In the genomic region with DNA sequence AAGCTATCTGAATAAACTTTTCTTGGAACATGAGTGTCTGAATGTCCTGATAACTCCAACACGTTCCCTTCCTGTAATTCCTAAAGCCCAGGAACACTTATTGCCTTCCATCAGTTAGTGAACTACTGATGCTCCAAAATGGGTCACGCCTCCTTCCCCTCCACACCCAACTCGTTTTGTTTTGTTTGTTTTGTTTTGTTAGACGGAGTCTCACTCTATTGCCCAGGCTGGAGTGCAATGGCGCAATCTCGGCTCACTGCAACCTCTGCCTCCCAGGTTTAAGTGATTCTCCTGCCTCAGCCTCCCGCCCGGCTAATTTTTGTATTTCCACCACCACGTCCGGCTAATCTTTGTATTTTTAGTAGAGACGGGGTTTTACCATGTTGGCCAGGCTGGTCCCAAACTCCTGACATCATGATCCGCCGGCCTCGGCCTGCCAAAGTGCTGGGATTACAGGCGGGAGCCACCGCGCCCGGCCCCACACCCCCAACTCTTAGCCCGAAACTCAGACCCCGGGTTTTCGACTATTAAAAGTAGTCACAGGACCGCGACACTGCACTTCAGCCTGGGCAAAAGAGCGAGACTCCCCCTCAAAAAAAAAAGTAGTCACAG, we compare ENCODE assay signal across 8 cellular contexts. TPM values are rescaled to one million over a fixed set of nuclear protein-coding genes. Genes with fewer than 3 reads are reported as not detected.
A peak's percentile ranks its signal among the peaks of the same experiment; 100 is the strongest.
DNase-seq lines count a peak whose midpoint lies in the region; ATAC-seq and TF ChIP-seq lines count a peak whose summit lies in the region.

No MANE protein-coding gene starts in this region.

- 14 to 17% methylated on average over 5 to 24 of the region's 24 CpGs for WGBS in endodermal cell (ENCODE audit: insufficient coverage in 1 of 2, insufficient read length in 1 of 2), 2 experiments

- peaks cover 6% of the 10 kb centered on the region for H3K4me1 Mint-ChIP-seq in endodermal cell
- no peaks in the 10 kb centered on the region for H3K4me1 Mint-ChIP-seq in neural progenitor cell

- H3K27ac ChIP-seq in 22Rv1 (peak overlapping the region; percentile 69), endodermal cell (ENCODE audit: low read depth, low read length) (peak overlapping the region; percentile 76), neural progenitor cell (no peak overlapping the region)

- peaks cover 57% of the 10 kb centered on the region for H3K79me2 ChIP-seq in neural progenitor cell (ENCODE audit: low read depth)

- no peak for TF ChIP-seq POLR2A in NB4 (IDR thresholded peaks at IDR 0.05; ENCODE audit: extremely low read depth, insufficient read length)

- H3K9ac ChIP-seq in endodermal cell (ENCODE audit: extremely low read depth, low read length, poor library complexity, severe bottlenecking): peak overlapping the region; percentile 95
- H3K9ac ChIP-seq in neural progenitor cell: peak overlapping the region; percentile 68

- peaks cover 19% of the 10 kb centered on the region for H4K20me1 ChIP-seq in neural progenitor cell (ENCODE audit: low read depth)

- no peaks in the 10 kb centered on the region for H3F3A ChIP-seq in neural progenitor cell (ENCODE audit: low read depth)

- no peak overlapping the region for H3K4me3 Mint-ChIP-seq in endodermal cell
- no peak overlapping the region for H3K4me3 Mint-ChIP-seq in neural progenitor cell

- H3K27me3 ChIP-seq in endodermal cell (ENCODE audit: control insufficient read depth, insufficient read depth, low read length, poor library complexity, severe bottlenecking) (no peaks in the 10 kb centered on the region), neural progenitor cell (no peaks in the 10 kb centered on the region)

- H3K9me3 ChIP-seq in endodermal cell (ENCODE audit: control insufficient read depth, low read length) (no peaks in the 10 kb centered on the region), neural progenitor cell (ENCODE audit: low read depth) (no peaks in the 10 kb centered on the region)

- H3K36me3 Mint-ChIP-seq in endodermal cell (ENCODE audit: low read depth) (no peaks in the 10 kb centered on the region), neural progenitor cell (no peaks in the 10 kb centered on the region)

- peak; percentile 10 for ATAC-seq in GM19043 (IDR thresholded peaks at IDR 0.05; ENCODE audit: low read depth, unreplicated experiment)

- peak overlapping the region; percentile 89 for H2AFZ ChIP-seq in neural progenitor cell (replicated peaks)

- H3K27me3 Mint-ChIP-seq in endodermal cell (ENCODE audit: insufficient read depth): peaks cover 5% of the 10 kb centered on the region
- peaks cover 3% of the 10 kb centered on the region for H3K27me3 Mint-ChIP-seq in neural progenitor cell (ENCODE audit: insufficient read depth, low read depth)

- TF ChIP-seq CTCF in 22Rv1 (IDR thresholded peaks at IDR 0.05) (no peak), NB4 (IDR thresholded peaks at IDR 0.05; ENCODE audit: low read depth, low read length) (no peak), endodermal cell (conservative IDR thresholded peaks at IDR 0.05) (no peak), neural progenitor cell (IDR thresholded peaks at IDR 0.05) (no peak)

- H3K4me1 ChIP-seq in endodermal cell (ENCODE audit: control insufficient read depth, insufficient read depth, low read length) (no peaks in the 10 kb centered on the region), neural progenitor cell (peaks cover 8% of the 10 kb centered on the region)

- H3K27ac Mint-ChIP-seq in endodermal cell (peak overlapping the region; percentile 94), neural progenitor cell (peak overlapping the region; percentile 81)

- H3K9me3 Mint-ChIP-seq in endodermal cell (peaks cover 4% of the 10 kb centered on the region), neural progenitor cell (no peaks in the 10 kb centered on the region)

- H3K36me3 ChIP-seq in endodermal cell (ENCODE audit: control insufficient read depth, insufficient read depth, low read length) (peaks cover 13% of the 10 kb centered on the region), neural progenitor cell (no peaks in the 10 kb centered on the region)

- peak overlapping the region; percentile 81 for H3K4me2 ChIP-seq in neural progenitor cell

- no peak for DNase-seq in NB4 (ENCODE audit: low read depth)
- DNase-seq in endodermal cell: no peak
- DNase-seq in neural progenitor cell (ENCODE audit: low spot score): peak; percentile 38
- no peak for DNase-seq in activated effector memory CD4-positive, alpha-beta T cell treated with Interleukin-2 at 50 U/mL for 16 hours
- no peak for DNase-seq in retina
- no peak for DNase-seq in NCI-H524 (lab: John Stamatoyannopoulos, UW)

- H3K4me3 ChIP-seq in NB4 (ENCODE audit: low read depth, low read length) (peak overlapping the region; percentile 94), endodermal cell (ENCODE audit: low read length) (peak overlapping the region; percentile 97), neural progenitor cell (peak overlapping the region; percentile 92)

RNA-seq across cellular contexts. Expression of a gene that starts 0.8 kb away (rescaled TPM):
- total RNA-seq in endodermal cell (10 to 100 TPM in 1 of 2 donors, 1 to 10 TPM in 1; 6.1 to 10.3 TPM), neural progenitor cell (ENCODE audit: low replicate concordance) (10.9 and 16.6 TPM in 2 replicates)
- 21.7 TPM for polyA plus RNA-seq in endodermal cell (2013, experiment 1 of 2)
- polyA plus RNA-seq in endodermal cell (2013, experiment 2 of 2): 20.7 TPM

RNA-seq across cellular contexts. Expression of a gene that starts 25.1 kb away (rescaled TPM):
- total RNA-seq in endodermal cell (10 to 100 TPM; 53.6 to 76.8 TPM), neural progenitor cell (ENCODE audit: low replicate concordance) (54.4 and 85.0 TPM in 2 replicates)
- 61.6 TPM for polyA plus RNA-seq in endodermal cell (2013, experiment 1 of 2)
- polyA plus RNA-seq in endodermal cell (2013, experiment 2 of 2): 58.7 TPM
